24 cellular contexts compared by ENCODE assay signal in the genomic region with DNA sequence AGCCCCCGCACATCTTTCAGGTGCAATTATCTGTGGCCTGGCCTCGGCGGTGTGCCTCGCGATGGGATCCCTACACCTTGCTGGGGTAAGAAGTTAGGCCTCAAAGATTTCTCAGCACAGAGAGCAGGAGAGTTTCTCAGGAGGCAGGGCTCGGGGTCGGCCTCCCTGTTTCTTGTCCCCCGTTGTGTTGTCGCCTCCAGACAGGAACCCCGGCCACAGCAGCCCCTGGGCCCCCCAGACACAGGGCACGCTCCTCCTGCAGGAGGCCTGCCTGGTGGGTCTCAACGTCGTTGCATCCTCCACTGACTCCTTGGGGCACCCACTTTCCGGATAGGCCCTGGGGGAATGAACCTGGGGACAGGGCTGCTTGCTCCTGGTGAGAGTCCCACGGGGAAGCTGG.
A peak's percentile ranks its signal among the peaks of the same experiment; 100 is the strongest.
DNase-seq lines count a peak whose midpoint lies in the region; ATAC-seq and TF ChIP-seq lines count a peak whose summit lies in the region.
"Had no signal": no experiment of that assay in that cellular context is flagged by ENCODE, and none has a peak within 500 bp of the region (broad histone marks: within the 10 kb centered on the region; RNA-seq: fewer than 3 reads in every experiment).

No MANE protein-coding gene starts in this region.

- H3K27me3 ChIP-seq in BLaER1 treated with 17β-estradiol and CSF1 and Interleukin-3, amounts not matched to agents 10 nM and 100 nM: peaks cover 0 to 5% (median 0%) of the 10 kb centered on the region in 11 experiments; a peak in 2 of 22 replicates
- H3K27me3 ChIP-seq in neuronal stem cell (ENCODE audit: control insufficient read depth in 3 of 3, insufficient read depth in 3 of 3, low read depth in 1 of 3, low read length in 3 of 3) (peaks cover 0 to 38% (median 0%) of the 10 kb centered on the region in 3 experiments), brain microvascular endothelial cell (replicated peaks) (no peaks in the 10 kb centered on the region)

- H3K4me1 ChIP-seq in BLaER1 treated with 17β-estradiol and CSF1 and Interleukin-3, amounts not matched to agents 10 nM and 100 nM: peaks cover 22 to 43% (median 37%) of the 10 kb centered on the region in 10 experiments
- H3K4me1 ChIP-seq in neuronal stem cell (ENCODE audit: control insufficient read depth in 2 of 2, insufficient read depth in 1 of 2, low read depth in 1 of 2, low read length in 2 of 2): peaks cover 0 to 4% of the 10 kb centered on the region in 2 donors
- H3K4me1 ChIP-seq: BE2C had no signal

- no peak overlapping the region for H3K9ac ChIP-seq in BLaER1 treated with 17β-estradiol and CSF1 and Interleukin-3, amounts not matched to agents 10 nM and 100 nM
- H3K9ac ChIP-seq in neuronal stem cell (ENCODE audit: low read depth, low read length, poor library complexity): no peak overlapping the region

- no peak for ATAC-seq in HG03108 (IDR thresholded peaks at IDR 0.05; ENCODE audit: unreplicated experiment)
- ATAC-seq: GM12878 had no signal

- TF ChIP-seq CTCF in neural crest cell (conservative IDR thresholded peaks at IDR 0.05): no peak
- TF ChIP-seq CTCF in brain microvascular endothelial cell (IDR thresholded peaks at IDR 0.05; ENCODE audit: low read depth, low read length, missing control alignments): no peak

- WGBS in neuronal stem cell (ENCODE audit: extremely low coverage in 2 of 2, insufficient read length in 2 of 2, insufficient replicate concordance in 1 of 2), 2 donors: no CpG with 5 or more reads among the region's 15 CpGs

- no peak for DNase-seq in neural crest cell (ENCODE audit: low read depth, low spot score)
- DNase-seq in neuronal stem cell (ENCODE audit: low spot score): no peak
- no peak for DNase-seq in SIG-M5 treated with dmso at 0.1 percent for 504 hours (lab: John Stamatoyannopoulos, UW; ENCODE audit: unreplicated experiment)
- no peak for DNase-seq in brain microvascular endothelial cell
- no peak for DNase-seq in NCI-H128 (lab: John Stamatoyannopoulos, UW; ENCODE audit: unreplicated experiment)
- DNase-seq: 8988T; ACHN; BE2C; C1 segment of cervical spinal cord; CD4-positive, alpha-beta memory T cell; CD4-positive, CD25-positive, alpha-beta regulatory T cell; CD8-positive, alpha-beta memory T cell; COR-L47; DMS 273 treated with DMSO at 0.1 percent for 48 hours; DMS153; DMS53; DMS79; DND-41; EL; GDM1 had no signal

- H3K4me1 Mint-ChIP-seq in neural crest cell: no peaks in the 10 kb centered on the region
- H3K4me1 Mint-ChIP-seq: CD14-positive monocyte; CD4-positive, alpha-beta memory T cell; CD4-positive, CD25-positive, alpha-beta regulatory T cell; CD8-positive, alpha-beta memory T cell had no signal

- no peaks in the 10 kb centered on the region for H3K36me3 Mint-ChIP-seq in neural crest cell (ENCODE audit: low read depth)
- H3K36me3 Mint-ChIP-seq: CD14-positive monocyte; CD4-positive, alpha-beta memory T cell; CD4-positive, CD25-positive, alpha-beta regulatory T cell; CD8-positive, alpha-beta memory T cell had no signal

- H2BK15ac ChIP-seq in neuronal stem cell (ENCODE audit: low read length): peak overlapping the region; percentile 49

- H3K14ac ChIP-seq in neuronal stem cell (ENCODE audit: low read length): no peak overlapping the region

- H2BK120ac ChIP-seq in neuronal stem cell (ENCODE audit: low read depth, low read length): no peak overlapping the region

- H2BK5ac ChIP-seq in neuronal stem cell (ENCODE audit: low read length): no peak overlapping the region

- peak overlapping the region; percentile 70 for H3K18ac ChIP-seq in neuronal stem cell (ENCODE audit: low read length)

- H4K20me1 ChIP-seq in BLaER1 treated with 17β-estradiol and CSF1 and Interleukin-3, amounts not matched to agents 10 nM and 100 nM: no peaks in the 10 kb centered on the region

- H3K23ac ChIP-seq in neuronal stem cell (ENCODE audit: low read depth, low read length, poor library complexity): no peak overlapping the region

- H2BK12ac ChIP-seq in neuronal stem cell (ENCODE audit: low read length): no peak overlapping the region

- peaks cover 0 to 8% (median 0%) of the 10 kb centered on the region in 11 experiments; a peak in 3 of 22 replicates for H3K9me3 ChIP-seq in BLaER1 treated with 17β-estradiol and CSF1 and Interleukin-3, amounts not matched to agents 10 nM and 100 nM (replicated peaks in 1 of 11)
- peaks cover 0 to 2% of the 10 kb centered on the region in 2 donors for H3K9me3 ChIP-seq in neuronal stem cell (replicated peaks in 1 of 2; ENCODE audit: control insufficient read depth in 2 of 2, insufficient read depth in 1 of 2, low read depth in 1 of 2, low read length in 2 of 2)
- H3K9me3 ChIP-seq: BE2C had no signal

- in situ Hi-C loops in brain microvascular endothelial cell (cut with HindIII; ENCODE audit: low pct_ligation_motif_present, low sequenced_read_pairs): no loop called here

- H3K79me1 ChIP-seq in neuronal stem cell (ENCODE audit: low read depth, low read length): no peaks in the 10 kb centered on the region

- no peak overlapping the region for H3K4ac ChIP-seq in neuronal stem cell (ENCODE audit: low read length)

- H3K36me3 ChIP-seq in BLaER1 treated with 17β-estradiol and CSF1 and Interleukin-3, amounts not matched to agents 10 nM and 100 nM: no peaks in the 10 kb centered on the region
- H3K36me3 ChIP-seq in neuronal stem cell (replicated peaks in 1 of 2; ENCODE audit: control insufficient read depth in 2 of 2, insufficient read depth in 2 of 2, low read length in 2 of 2): no peaks in the 10 kb centered on the region
- H3K36me3 ChIP-seq in brain microvascular endothelial cell (replicated peaks): no peaks in the 10 kb centered on the region
- H3K36me3 ChIP-seq: BE2C had no signal

- no peak overlapping the region for H4K8ac ChIP-seq in neuronal stem cell (ENCODE audit: low read depth, low read length)

- no peak overlapping the region for H2AK5ac ChIP-seq in neuronal stem cell (ENCODE audit: low read depth, low read length)

- no peak overlapping the region for H3K4me3 Mint-ChIP-seq in neural crest cell
- H3K4me3 Mint-ChIP-seq: CD14-positive monocyte; CD4-positive, alpha-beta memory T cell; CD4-positive, CD25-positive, alpha-beta regulatory T cell; CD8-positive, alpha-beta memory T cell had no signal

- H3K27ac ChIP-seq in BLaER1 treated with 17β-estradiol and CSF1 and Interleukin-3, amounts not matched to agents 10 nM and 100 nM: no peak overlapping the region
- no peak overlapping the region for H3K27ac ChIP-seq in neuronal stem cell (replicated peaks; ENCODE audit: low read length)
- no peak overlapping the region for H3K27ac ChIP-seq in brain microvascular endothelial cell

- no peak overlapping the region; a peak in 1 of 20 replicates for H3K4me3 ChIP-seq in BLaER1 treated with 17β-estradiol and CSF1 and Interleukin-3, amounts not matched to agents 10 nM and 100 nM
- H3K4me3 ChIP-seq in neuronal stem cell (ENCODE audit: low read length in 2 of 2) (no peak overlapping the region), brain microvascular endothelial cell (ENCODE audit: low read depth, low read length) (no peak overlapping the region)
- H3K4me3 ChIP-seq: GM12878 had no signal

- peak overlapping the region; percentile 50 for H3K27ac Mint-ChIP-seq in neural crest cell (ENCODE audit: unreplicated experiment)
- H3K27ac Mint-ChIP-seq: CD4-positive, alpha-beta memory T cell; CD4-positive, CD25-positive, alpha-beta regulatory T cell; CD8-positive, alpha-beta memory T cell had no signal

- no peaks in the 10 kb centered on the region for H3K9me3 Mint-ChIP-seq in neural crest cell
- H3K9me3 Mint-ChIP-seq: CD8-positive, alpha-beta memory T cell had no signal

- peak overlapping the region; percentile 43 to 86 (median 75); a peak in 21 of 22 replicates for H3K4me2 ChIP-seq in BLaER1 treated with 17β-estradiol and CSF1 and Interleukin-3, amounts not matched to agents 10 nM and 100 nM
- no peak overlapping the region for H3K4me2 ChIP-seq in neuronal stem cell (ENCODE audit: insufficient read depth, low read length, poor library complexity, severe bottlenecking)

- H2AFZ ChIP-seq in neuronal stem cell (ENCODE audit: low read length): no peak overlapping the region

- H4K91ac ChIP-seq in neuronal stem cell (ENCODE audit: low read depth, low read length, poor library complexity): no peak overlapping the region

- no peaks in the 10 kb centered on the region for H3K27me3 Mint-ChIP-seq in neural crest cell (ENCODE audit: low read depth)
